22 cellular contexts compared by ENCODE assay signal in the genomic region with DNA sequence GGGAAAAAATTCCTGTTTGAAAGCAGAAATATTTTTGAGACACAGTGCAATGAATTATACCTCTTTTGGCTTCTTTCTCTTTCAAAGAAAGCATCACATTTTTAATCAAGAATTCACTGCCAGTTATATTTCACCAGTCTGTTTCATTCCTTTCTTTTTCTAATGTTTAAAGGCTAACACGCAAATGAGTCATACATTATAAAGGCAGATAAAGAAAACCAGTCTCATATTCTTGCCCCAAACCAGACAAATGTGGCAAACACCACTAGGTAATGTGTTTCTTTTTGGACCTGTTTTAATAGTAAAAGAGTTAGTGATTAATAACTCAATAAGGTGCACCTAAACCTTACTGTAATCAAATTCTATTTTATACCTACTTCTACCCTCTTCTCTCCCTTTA.
A peak's percentile ranks its signal among the peaks of the same experiment; 100 is the strongest.
DNase-seq lines count a peak whose midpoint lies in the region; FAIRE-seq and TF ChIP-seq lines count a peak whose summit lies in the region.
"Had no signal": no experiment of that assay in that cellular context is flagged by ENCODE, and none has a peak within 500 bp of the region (broad histone marks: within the 10 kb centered on the region; RNA-seq: fewer than 3 reads in every experiment).

No MANE protein-coding gene starts in this region.

- BruUV-seq in endothelial cell of umbilical vein (replicated peaks; lab: Mats Ljungman, UMichigan) = no TSS peak

- peaks cover 52% of the 10 kb centered on the region for H3K36me3 ChIP-seq in cardiac muscle cell
- peaks cover 35% of the 10 kb centered on the region for H3K36me3 ChIP-seq in left ventricle myocardium inferior
- peaks cover 36% of the 10 kb centered on the region for H3K36me3 ChIP-seq in adipocyte (ENCODE audit: control insufficient read depth, insufficient read depth, low read length, severe bottlenecking)
- H3K36me3 ChIP-seq in endothelial cell of umbilical vein (ENCODE audit: control insufficient read depth in 2 of 2, extremely low read depth in 1 of 2, insufficient read depth in 2 of 2, low read length in 2 of 2) = peaks cover 2 to 20% of the 10 kb centered on the region in 2 experiments
- H3K36me3 ChIP-seq: BLaER1 treated with 17β-estradiol and CSF1 and Interleukin-3, amounts not matched to agents 10 nM and 100 nM had no signal

- peak in 1 of 2 donors; percentile 42 for DNase-seq in cardiac muscle cell (ENCODE audit: low read depth in 1 of 2, low spot score in 1 of 2)
- DNase-seq in left ventricle myocardium inferior = no peak
- DNase-seq in adipocyte (ENCODE audit: low read depth) = peak; percentile 29
- no peak for DNase-seq in endothelial cell of umbilical vein (ENCODE audit: low read depth, low spot score)
- no peak for DNase-seq in NK-92 (lab: John Stamatoyannopoulos, UW; ENCODE audit: unreplicated experiment)
- DNase-seq in activated naive CD4-positive, alpha-beta T cell treated with Interleukin-2 at 50 U/mL for 16 hours = no peak
- DNase-seq in GM13976 (ENCODE audit: low spot score) = no peak
- no peak for DNase-seq in NCI-H82 (lab: John Stamatoyannopoulos, UW)
- DNase-seq: DMS 273 treated with DMSO at 0.1 percent for 48 hours, GF-D8, GOT3, HFFc6, KBM-7, NCI-H1436 treated with DMSO at 0.1 percent for 48 hours, NCI-H2081, NCI-H510A, NCI-H774, Peyer's patch, SHP77 had no signal

- H3K9me1 ChIP-seq in endothelial cell of umbilical vein (replicated peaks; ENCODE audit: control insufficient read depth, extremely low read depth, insufficient read depth, low read length) = no peaks in the 10 kb centered on the region

- TF ChIP-seq CTCF in cardiac muscle cell (IDR thresholded peaks at IDR 0.05; ENCODE audit: low read depth, low read length) (no peak), left ventricle myocardium inferior (IDR thresholded peaks at IDR 0.05; ENCODE audit: borderline replicate concordance) (no peak), endothelial cell of umbilical vein (IDR thresholded peaks at IDR 0.05; ENCODE audit: extremely low read depth in 1 of 2, insufficient read depth in 1 of 2, low read depth in 1 of 2, low read length in 2 of 2) (no peak), GM13976 (IDR thresholded peaks at IDR 0.05; ENCODE audit: borderline replicate concordance, control extremely low read depth, extremely low read depth, insufficient read depth, missing control alignments) (no peak)

- no peaks in the 10 kb centered on the region for H4K20me1 ChIP-seq in endothelial cell of umbilical vein (replicated peaks; ENCODE audit: control insufficient read depth, extremely low read depth, insufficient read depth, low read length)
- H4K20me1 ChIP-seq: BLaER1 treated with 17β-estradiol and CSF1 and Interleukin-3, amounts not matched to agents 10 nM and 100 nM had no signal

- CTCF ChIA-PET in endothelial cell of umbilical vein (lab: Charles Lee) = interaction anchor here (0.5 to 3.4 kb wide), 5 partner anchors 12 to 250 kb away, joined by 3 to 14 read pairs (median 4); no protein-coding TSS in a partner anchor

- H3K4me2 ChIP-seq in endothelial cell of umbilical vein (ENCODE audit: insufficient read depth, low read length) = no peak overlapping the region
- H3K4me2 ChIP-seq: BLaER1 treated with 17β-estradiol and CSF1 and Interleukin-3, amounts not matched to agents 10 nM and 100 nM had no signal

- no peak overlapping the region for H3K4me3 ChIP-seq in cardiac muscle cell
- no peak overlapping the region for H3K4me3 ChIP-seq in left ventricle myocardium inferior
- no peak overlapping the region for H3K4me3 ChIP-seq in adipocyte (ENCODE audit: low read length)
- no peak overlapping the region for H3K4me3 ChIP-seq in endothelial cell of umbilical vein (replicated peaks in 1 of 3; ENCODE audit: insufficient read depth in 1 of 3, low read depth in 1 of 3, low read length in 3 of 3)
- H3K4me3 ChIP-seq: BLaER1 treated with 17β-estradiol and CSF1 and Interleukin-3, amounts not matched to agents 10 nM and 100 nM; Peyer's patch had no signal

- H3K9me3 ChIP-seq in cardiac muscle cell (ENCODE audit: low read depth) (no peaks in the 10 kb centered on the region), left ventricle myocardium inferior (replicated peaks) (peaks cover 6% of the 10 kb centered on the region), adipocyte (ENCODE audit: control insufficient read depth, low read length) (no peaks in the 10 kb centered on the region), endothelial cell of umbilical vein (replicated peaks; ENCODE audit: control insufficient read depth, insufficient read depth, low read length) (no peaks in the 10 kb centered on the region)
- H3K9me3 ChIP-seq: BLaER1 treated with 17β-estradiol and CSF1 and Interleukin-3, amounts not matched to agents 10 nM and 100 nM; Peyer's patch had no signal

- H3K27me3 ChIP-seq in cardiac muscle cell (no peaks in the 10 kb centered on the region), left ventricle myocardium inferior (ENCODE audit: low read depth) (no peaks in the 10 kb centered on the region), adipocyte (replicated peaks; ENCODE audit: control insufficient read depth, insufficient read depth, low read length) (no peaks in the 10 kb centered on the region), endothelial cell of umbilical vein (ENCODE audit: control insufficient read depth in 2 of 2, insufficient read depth in 2 of 2, low read length in 2 of 2) (no peaks in the 10 kb centered on the region)
- H3K27me3 ChIP-seq: BLaER1 treated with 17β-estradiol and CSF1 and Interleukin-3, amounts not matched to agents 10 nM and 100 nM; Peyer's patch had no signal

- intact Hi-C loops in left ventricle myocardium inferior (cut with micrococcal nuclease) = no loop called here
- intact Hi-C loops in endothelial cell of umbilical vein (cut with micrococcal nuclease) = no loop called here

- no peak overlapping the region for H2AFZ ChIP-seq in endothelial cell of umbilical vein (ENCODE audit: low read depth, low read length)

- dilution Hi-C loops in endothelial cell of umbilical vein (cut with MboI; ENCODE audit: extremely low pct_ligation_motif_present, low sequenced_read_pairs) = no loop called here

- H3K4me1 ChIP-seq in cardiac muscle cell (ENCODE audit: low read depth) (peaks cover 29% of the 10 kb centered on the region), left ventricle myocardium inferior (peaks cover 11% of the 10 kb centered on the region), adipocyte (ENCODE audit: control insufficient read depth, insufficient read depth, low read length) (peaks cover 15% of the 10 kb centered on the region), endothelial cell of umbilical vein (ENCODE audit: control insufficient read depth, extremely low read depth, insufficient read depth, low read length) (no peaks in the 10 kb centered on the region)
- H3K4me1 ChIP-seq: BLaER1 treated with 17β-estradiol and CSF1 and Interleukin-3, amounts not matched to agents 10 nM and 100 nM; Peyer's patch had no signal

- no peak for TF ChIP-seq POLR2A in endothelial cell of umbilical vein (IDR thresholded peaks at IDR 0.05; ENCODE audit: low read depth, low read length)

- H3K27ac ChIP-seq in cardiac muscle cell = peak overlapping the region; percentile 58
- H3K27ac ChIP-seq in left ventricle myocardium inferior (replicated peaks) = no peak overlapping the region
- H3K27ac ChIP-seq in endothelial cell of umbilical vein (ENCODE audit: insufficient read depth, low read depth, low read length) = no peak overlapping the region
- H3K27ac ChIP-seq: 22Rv1; BLaER1 treated with 17β-estradiol and CSF1 and Interleukin-3, amounts not matched to agents 10 nM and 100 nM; Peyer's patch had no signal

- peaks cover 13% of the 10 kb centered on the region for H3K79me2 ChIP-seq in endothelial cell of umbilical vein (ENCODE audit: control insufficient read depth, insufficient read depth, low read length)

- no peak for FAIRE-seq in endothelial cell of umbilical vein (lab: Jason Lieb, UNC)
- FAIRE-seq: GM12892 had no signal

- POLR2A ChIA-PET in endothelial cell of umbilical vein (lab: Charles Lee) = no interaction called here

- H3K9ac ChIP-seq in adipocyte (ENCODE audit: low read length) (no peak overlapping the region), endothelial cell of umbilical vein (replicated peaks; ENCODE audit: extremely low read depth, insufficient read depth, low read length) (no peak overlapping the region)
- H3K9ac ChIP-seq: BLaER1 treated with 17β-estradiol and CSF1 and Interleukin-3, amounts not matched to agents 10 nM and 100 nM had no signal

- in situ Hi-C loops in GM13976 (cut with MboI; ENCODE audit: low sequenced_read_pairs, unreplicated experiment) = no loop called here

TF ChIP-seq in endothelial cell of umbilical vein, 7 proteins besides CTCF, POLR2A, EP300 and RAD21:
- TF ChIP-seq GATA2 (IDR thresholded peaks at IDR 0.05; ENCODE audit: insufficient read depth, insufficient read length, low read depth, low read length) = no peak
- TF ChIP-seq FOS (IDR thresholded peaks at IDR 0.05; ENCODE audit: borderline replicate concordance, insufficient read depth, low read length) = peak; percentile 14
